ENCODE assay signal across 11 cellular contexts in the genomic region with DNA sequence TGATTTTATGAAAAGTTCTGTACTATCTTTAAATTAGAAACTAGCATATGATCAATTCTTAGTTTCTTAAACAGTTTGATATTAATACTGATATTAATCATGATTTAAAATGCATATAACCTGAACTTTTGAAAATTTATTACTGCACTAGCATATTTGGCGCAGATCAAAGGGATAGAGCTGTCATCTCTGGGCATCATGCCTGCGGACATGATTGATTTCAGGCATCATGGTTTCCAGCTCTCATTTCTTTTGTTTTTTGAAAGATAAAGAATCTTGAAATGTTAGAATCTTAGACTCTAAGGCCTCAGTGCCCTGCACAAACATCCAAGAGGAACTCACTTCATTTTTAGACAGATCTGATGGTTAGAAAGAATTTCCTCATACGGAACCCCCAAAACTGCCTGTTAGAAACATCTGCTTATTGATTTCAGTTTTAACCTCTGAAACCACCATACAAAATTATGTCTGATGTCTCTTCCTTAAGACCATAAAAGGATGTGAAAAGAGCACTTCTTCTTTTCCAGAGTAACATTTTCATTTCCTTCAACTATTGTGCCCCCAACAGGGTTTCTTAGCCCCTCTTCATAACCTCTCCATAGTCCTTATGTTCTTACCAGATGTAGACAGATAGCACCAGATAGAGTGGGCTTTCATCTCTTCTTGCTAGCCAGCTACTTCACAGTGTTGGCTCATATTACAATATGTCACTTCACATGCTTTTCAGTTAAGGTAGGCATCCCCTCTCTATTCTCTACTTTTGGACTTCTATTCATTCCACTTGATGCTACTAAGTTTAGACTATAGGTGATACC.
A peak's percentile ranks its signal among the peaks of the same experiment; 100 is the strongest.
DNase-seq lines count a peak whose midpoint lies in the region; ATAC-seq and TF ChIP-seq lines count a peak whose summit lies in the region.
"Had no signal": no experiment of that assay in that cellular context is flagged by ENCODE, and none has a peak within 500 bp of the region (broad histone marks: within the 10 kb centered on the region; RNA-seq: fewer than 3 reads in every experiment).

No MANE protein-coding gene starts in this region.

- TF ChIP-seq CTCF in spleen (IDR thresholded peaks at IDR 0.05 in 8 of 11, conservative IDR thresholded peaks at IDR 0.05 in 3 of 11) = no peak

- in situ Hi-C loops in ACHN (cut with HindIII; ENCODE audit: low pct_ligation_motif_present, low pct_unique_long_range_greater_than_20kb, low sequenced_read_pairs) = no loop called here

- H3K27me3 ChIP-seq in spleen (replicated peaks in 1 of 7) = no peaks in the 10 kb centered on the region

- DNase-seq in activated naive CD8-positive, alpha-beta T cell treated with anti-CD3 and anti-CD28 coated beads, Interleukin-2, amount 10 ng/mL, durations not matched to agents 7 days and 5 days = no peak
- DNase-seq in ACHN (no peak), spleen (no peak)
- DNase-seq in stimulated activated CD4-positive, alpha-beta T cell treated with anti-CD3 and anti-CD28 coated beads, Interleukin-2, amount 100 ng/mL, for 48 hours = no peak
- DNase-seq in stimulated activated CD4-positive, alpha-beta T cell treated with anti-CD3 and anti-CD28 coated beads, Interleukin-2, amount 100 ng/mL, for 24 hours = no peak
- DNase-seq: activated CD4-positive, CD25-positive, alpha-beta regulatory T cell; caudate nucleus; NCI-H2171 had no signal

- no peaks in the 10 kb centered on the region for H3K9me3 ChIP-seq in spleen

- H3K9me3 Mint-ChIP-seq in activated naive CD8-positive, alpha-beta T cell treated with anti-CD3 and anti-CD28 coated beads, Interleukin-2, amount 10 ng/mL, durations not matched to agents 7 days and 5 days = no peaks in the 10 kb centered on the region

- no peaks in the 10 kb centered on the region for H3K27me3 Mint-ChIP-seq in activated naive CD8-positive, alpha-beta T cell treated with anti-CD3 and anti-CD28 coated beads, Interleukin-2, amount 10 ng/mL, durations not matched to agents 7 days and 5 days

- no peak overlapping the region for H3K4me3 ChIP-seq in spleen

- intact Hi-C loops in spleen (cut with DNase I; ENCODE audit: low total_unique reads) = no loop called here

- peaks cover 20% of the 10 kb centered on the region for H3K4me1 Mint-ChIP-seq in activated naive CD8-positive, alpha-beta T cell treated with anti-CD3 and anti-CD28 coated beads, Interleukin-2, amount 10 ng/mL, durations not matched to agents 7 days and 5 days

- H3K36me3 ChIP-seq in spleen = no peaks in the 10 kb centered on the region

- ATAC-seq in GM18867 (IDR thresholded peaks at IDR 0.05; ENCODE audit: unreplicated experiment) (peak; percentile 98), GM21737 (IDR thresholded peaks at IDR 0.05; ENCODE audit: unreplicated experiment) (peak; percentile 90), HG03457 (IDR thresholded peaks at IDR 0.05; ENCODE audit: unreplicated experiment) (peak; percentile 89)
- no peak for ATAC-seq in activated naive CD8-positive, alpha-beta T cell treated with anti-CD3 and anti-CD28 coated beads, Interleukin-2, amount 10 ng/mL, durations not matched to agents 7 days and 5 days (ENCODE audit: low read depth)

- no peak for TF ChIP-seq POLR2A in spleen (IDR thresholded peaks at IDR 0.05)

- H3K4me3 Mint-ChIP-seq in activated naive CD8-positive, alpha-beta T cell treated with anti-CD3 and anti-CD28 coated beads, Interleukin-2, amount 10 ng/mL, durations not matched to agents 7 days and 5 days = peak overlapping the region; percentile 33

- peak overlapping the region in 1 of 8 donors; percentile 17 for H3K27ac ChIP-seq in spleen

- no peak overlapping the region for H3K27ac Mint-ChIP-seq in activated naive CD8-positive, alpha-beta T cell treated with anti-CD3 and anti-CD28 coated beads, Interleukin-2, amount 10 ng/mL, durations not matched to agents 7 days and 5 days

- POLR2A ChIA-PET in activated naive CD8-positive, alpha-beta T cell treated with anti-CD3 and anti-CD28 coated beads, Interleukin-2, amount 10 ng/mL, durations not matched to agents 7 days and 5 days (lab: Charles Lee) = no interaction called here

- H3K36me3 Mint-ChIP-seq in activated naive CD8-positive, alpha-beta T cell treated with anti-CD3 and anti-CD28 coated beads, Interleukin-2, amount 10 ng/mL, durations not matched to agents 7 days and 5 days = peaks cover 3% of the 10 kb centered on the region

- WGBS in spleen, 5 donors = 39 to 53% (median 45%) methylated on average over 3 of the region's 3 CpGs

- peaks cover 6 to 55% (median 46%) of the 10 kb centered on the region in 6 donors for H3K4me1 ChIP-seq in spleen
